ENCODE assay signal across 8 cellular contexts in the genomic region with DNA sequence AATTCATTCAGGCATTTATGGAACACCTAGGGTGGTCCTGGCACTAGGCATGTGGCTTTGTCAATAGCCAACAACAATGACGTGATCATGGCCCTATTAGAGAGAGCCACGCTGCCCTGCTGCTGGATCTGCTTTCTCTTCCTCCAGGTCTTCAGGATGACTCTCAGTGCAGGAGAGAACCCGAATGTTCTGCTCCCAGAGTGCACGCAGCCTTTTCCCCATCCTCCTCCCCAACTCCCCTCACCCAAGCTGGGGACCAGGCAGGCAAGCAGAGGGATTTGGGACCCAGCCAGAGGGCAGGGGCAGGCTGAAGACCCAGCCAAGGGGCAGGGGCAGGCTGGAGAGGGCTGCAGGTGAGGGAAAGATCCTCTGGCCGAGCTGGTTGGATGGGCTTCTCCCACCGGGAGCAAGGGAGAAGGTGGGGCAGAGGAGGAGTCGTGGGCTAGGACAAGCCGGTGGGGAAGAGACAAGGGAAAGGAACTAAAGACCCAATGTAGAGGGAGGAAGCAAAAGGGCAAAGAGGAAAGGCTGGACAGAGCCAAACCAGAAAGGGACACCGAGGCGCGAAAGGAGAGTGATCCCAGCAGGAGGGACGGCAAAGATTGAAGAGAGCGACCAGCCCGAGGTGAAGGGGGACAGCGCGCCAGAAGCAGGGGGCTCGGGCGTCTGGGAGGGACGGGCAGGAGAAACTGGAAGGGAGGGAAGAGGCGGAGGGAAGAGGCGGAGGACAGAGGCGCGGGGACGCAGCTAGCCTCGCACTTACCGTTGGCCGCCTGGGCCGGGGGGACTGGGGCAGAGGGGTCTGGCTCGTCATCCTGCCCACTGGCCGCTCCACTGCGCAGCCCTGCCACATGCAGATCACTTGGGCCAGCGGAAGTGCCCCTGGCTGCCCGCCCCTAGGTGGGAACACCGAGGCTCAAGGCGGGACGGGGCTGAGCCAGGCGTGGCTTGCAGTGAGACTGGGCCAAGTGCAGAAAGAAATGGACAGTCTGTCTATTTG.
A peak's percentile ranks its signal among the peaks of the same experiment; 100 is the strongest.
DNase-seq lines count a peak whose midpoint lies in the region; ATAC-seq lines count a peak whose summit lies in the region.

A gene with protein sequence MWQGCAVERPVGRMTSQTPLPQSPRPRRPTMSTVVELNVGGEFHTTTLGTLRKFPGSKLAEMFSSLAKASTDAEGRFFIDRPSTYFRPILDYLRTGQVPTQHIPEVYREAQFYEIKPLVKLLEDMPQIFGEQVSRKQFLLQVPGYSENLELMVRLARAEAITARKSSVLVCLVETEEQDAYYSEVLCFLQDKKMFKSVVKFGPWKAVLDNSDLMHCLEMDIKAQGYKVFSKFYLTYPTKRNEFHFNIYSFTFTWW (minus strand): TSS at position 880 of the 1,000 bp plus-strand sequence. CDS start 27 bp downstream, at position 853.

- ATAC-seq in HG02970 (IDR thresholded peaks at IDR 0.05; ENCODE audit: low FRiP score, unreplicated experiment): no peak
- ATAC-seq in stimulated activated naive CD8-positive, alpha-beta T cell treated with anti-CD3 and anti-CD28 coated beads, Interleukin-15, amount 100 ng/mL, for 72 hours: no peak

- no peaks in the 10 kb centered on the region for H3K9me3 ChIP-seq in mucosa of rectum (ENCODE audit: control insufficient read depth in 2 of 2, low read length in 2 of 2)

- H3K27ac ChIP-seq in mucosa of rectum (ENCODE audit: low read depth in 2 of 2, low read length in 2 of 2): peak within 1 kb of the TSS; percentile 64 to 72

- DNase-seq in AG20443 (ENCODE audit: low spot score) (peak; percentile 61), NCI-H2227 treated with DMSO at 0.1 percent for 48 hours (lab: John Stamatoyannopoulos, UW) (peak; percentile 74), ecto neural progenitor cell (ENCODE audit: low spot score) (peak; percentile 73), NOMO-1 treated with dmso at 0.1 percent for 144 hours (lab: John Stamatoyannopoulos, UW; ENCODE audit: unreplicated experiment) (no peak)
- no peak for DNase-seq in stimulated activated naive CD8-positive, alpha-beta T cell treated with anti-CD3 and anti-CD28 coated beads, Interleukin-15, amount 100 ng/mL, for 72 hours
- DNase-seq in activated CD4-positive, alpha-beta T cell treated with anti-CD3 and anti-CD28 coated beads for 48 hours: no peak

- H3K36me3 ChIP-seq in mucosa of rectum (ENCODE audit: control insufficient read depth in 2 of 2, insufficient read depth in 2 of 2, low read length in 2 of 2): no peaks in the 10 kb centered on the region

- peaks cover 9% of the 10 kb centered on the region for H3K4me1 Mint-ChIP-seq in stimulated activated naive CD8-positive, alpha-beta T cell treated with anti-CD3 and anti-CD28 coated beads, Interleukin-15, amount 100 ng/mL, for 72 hours

- H3K9me3 Mint-ChIP-seq in stimulated activated naive CD8-positive, alpha-beta T cell treated with anti-CD3 and anti-CD28 coated beads, Interleukin-15, amount 100 ng/mL, for 72 hours: no peaks in the 10 kb centered on the region

- peaks cover 0 to 2% of the 10 kb centered on the region in 2 donors for H3K27me3 ChIP-seq in mucosa of rectum (ENCODE audit: control insufficient read depth in 2 of 2, insufficient read depth in 2 of 2, low read length in 2 of 2)

- peak within 1 kb of the TSS in 1 of 2 donors; percentile 49 for H3K4me3 Mint-ChIP-seq in stimulated activated naive CD8-positive, alpha-beta T cell treated with anti-CD3 and anti-CD28 coated beads, Interleukin-15, amount 100 ng/mL, for 72 hours

- H3K4me3 ChIP-seq in mucosa of rectum (ENCODE audit: low read length in 2 of 2): peak within 1 kb of the TSS; percentile 77 to 87

- peaks cover 24% of the 10 kb centered on the region for H3K27me3 Mint-ChIP-seq in stimulated activated naive CD8-positive, alpha-beta T cell treated with anti-CD3 and anti-CD28 coated beads, Interleukin-15, amount 100 ng/mL, for 72 hours

- no peak within 1 kb of the TSS for H3K27ac Mint-ChIP-seq in stimulated activated naive CD8-positive, alpha-beta T cell treated with anti-CD3 and anti-CD28 coated beads, Interleukin-15, amount 100 ng/mL, for 72 hours

- peak within 1 kb of the TSS; percentile 74 to 96 for H3K9ac ChIP-seq in mucosa of rectum (ENCODE audit: low read depth in 1 of 2, low read length in 2 of 2)

- H3K4me1 ChIP-seq in mucosa of rectum (ENCODE audit: control insufficient read depth in 2 of 2, insufficient read depth in 2 of 2, low read length in 2 of 2): peaks cover 0 to 10% of the 10 kb centered on the region in 2 donors

Comparison
In these comparisons a context has a peak if more than half of its experiments do, and no peak if none do; other contexts are left out.
1. DNase-seq: peak in AG20443 (single experiment), NCI-H2227 treated with DMSO at 0.1 percent for 48 hours (single experiment) and ecto neural progenitor cell (single experiment); none in NOMO-1 treated with dmso at 0.1 percent for 144 hours (single experiment), stimulated activated naive CD8-positive, alpha-beta T cell treated with anti-CD3 and anti-CD28 coated beads, Interleukin-15, amount 100 ng/mL, for 72 hours (0 of 2) and activated CD4-positive, alpha-beta T cell treated with anti-CD3 and anti-CD28 coated beads for 48 hours (single experiment).